Comparison of ENCODE assay signal across 9 cellular contexts in the genomic region with DNA sequence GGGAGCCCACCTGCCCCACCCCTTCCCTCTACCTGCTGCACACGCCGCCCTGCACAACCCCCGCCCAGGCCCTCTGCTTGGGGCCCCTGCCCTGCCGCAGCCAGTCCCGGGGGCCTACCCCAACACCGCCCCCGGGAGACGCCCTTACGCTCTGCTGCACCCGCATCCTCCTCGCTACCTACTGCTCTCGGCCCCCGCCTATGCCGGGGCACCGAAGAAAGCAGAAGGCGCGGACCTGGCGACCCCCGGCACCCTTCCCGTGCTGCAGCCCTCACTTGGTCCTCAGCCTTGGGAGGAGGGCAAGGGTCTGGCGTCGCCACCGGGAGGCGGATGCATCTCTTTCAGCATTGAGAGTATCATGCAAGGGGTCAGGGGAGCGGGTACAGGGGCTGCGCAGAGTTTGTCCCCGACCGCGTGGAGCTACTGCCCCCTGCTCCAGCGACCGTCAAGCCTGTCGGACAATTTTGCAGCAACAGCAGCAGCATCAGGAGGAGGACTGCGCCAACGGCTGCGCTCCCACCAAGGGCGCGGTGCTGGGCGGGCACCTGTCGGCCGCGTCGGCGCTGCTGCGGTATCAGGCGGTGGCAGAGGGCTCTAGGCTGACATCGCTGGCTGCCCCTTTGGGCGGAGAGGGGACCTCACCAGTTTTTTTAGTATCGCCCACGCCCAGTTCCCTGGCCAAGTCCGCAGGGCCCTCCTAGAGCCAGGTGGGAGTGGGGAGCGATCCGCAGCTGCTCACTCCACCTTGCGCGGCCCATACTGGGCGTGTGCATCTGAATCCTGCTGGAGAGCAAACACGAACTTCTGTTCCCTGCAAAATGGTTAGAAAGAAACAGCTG. TPM values are rescaled to one million over a fixed set of nuclear protein-coding genes. Genes with fewer than 3 reads are reported as not detected.
A peak's percentile ranks its signal among the peaks of the same experiment; 100 is the strongest.
DNase-seq lines count a peak whose midpoint lies in the region; ATAC-seq and TF ChIP-seq lines count a peak whose summit lies in the region.
"Not testable (repeated sequence)": the region's sequence is repeated elsewhere in the genome, so short reads cannot be mapped to it uniquely, and the experiment has no call there.
"Had no signal": no experiment of that assay in that cellular context is flagged by ENCODE, and none has a peak within 500 bp of the region (broad histone marks: within the 10 kb centered on the region; RNA-seq: fewer than 3 reads in every experiment).

No MANE protein-coding gene starts in this region.

- H2BK120ac ChIP-seq in H9 (ENCODE audit: low read depth, low read length, poor library complexity, severe bottlenecking) = not testable (repeated sequence)

- H3K4me1 ChIP-seq in CD8-positive, alpha-beta T cell (ENCODE audit: insufficient read depth, low read length); H9 (ENCODE audit: insufficient read depth, low read length); hepatocyte (ENCODE audit: insufficient read depth): not testable (repeated sequence)

- H3K79me2 ChIP-seq in H9 (ENCODE audit: insufficient read depth, low read length); hepatocyte: not testable (repeated sequence)

- H3K4me2 ChIP-seq in H9 (ENCODE audit: insufficient read depth, insufficient read length, low read length) = not testable (repeated sequence)
- peak overlapping the region; percentile 33 for H3K4me2 ChIP-seq in hepatocyte

- H4K91ac ChIP-seq in H9 (ENCODE audit: insufficient read length, low read depth, low read length) = not testable (repeated sequence)

- not testable (repeated sequence) for H3K27ac ChIP-seq in CD8-positive, alpha-beta T cell (ENCODE audit: low read depth, low read length); H9 (ENCODE audit: insufficient read length, low read depth, low read length); hepatocyte

- H2BK20ac ChIP-seq in H9 (ENCODE audit: low read depth, low read length, poor library complexity, severe bottlenecking) = not testable (repeated sequence)

- peaks cover 24% of the 10 kb centered on the region for H3K4me1 Mint-ChIP-seq in CD8-positive, alpha-beta T cell (ENCODE audit: low read depth)
- H3K4me1 Mint-ChIP-seq in H9 = peaks cover 0 to 11% of the 10 kb centered on the region in 2 experiments; a peak in 2 of 4 replicates
- H3K4me1 Mint-ChIP-seq in activated CD4-positive, alpha-beta memory T cell treated with anti-CD3 and anti-CD28 coated beads for 36 hours (ENCODE audit: low read depth) = peaks cover 21% of the 10 kb centered on the region
- H3K4me1 Mint-ChIP-seq in activated naive CD8-positive, alpha-beta T cell treated with anti-CD3 and anti-CD28 coated beads, Interleukin-2, amount 10 ng/mL, durations not matched to agents 7 days and 5 days = peaks cover 12% of the 10 kb centered on the region
- peaks cover 5 to 17% (median 9%) of the 10 kb centered on the region in 4 donors for H3K4me1 Mint-ChIP-seq in naive thymus-derived CD8-positive, alpha-beta T cell
- H3K4me1 Mint-ChIP-seq in stimulated activated naive CD8-positive, alpha-beta T cell treated with anti-CD3 and anti-CD28 coated beads, Interleukin-15, amount 100 ng/mL, for 72 hours = peaks cover 13% of the 10 kb centered on the region

- TF ChIP-seq CTCF in CD8-positive, alpha-beta T cell (IDR thresholded peaks at IDR 0.05); H9 (conservative IDR thresholded peaks at IDR 0.05); hepatocyte (IDR thresholded peaks at IDR 0.05; ENCODE audit: poor library complexity): not testable (repeated sequence)

- H3K14ac ChIP-seq in H9 (ENCODE audit: insufficient read depth, low read length) = not testable (repeated sequence)

- not testable (repeated sequence) for H3K4me3 ChIP-seq in CD8-positive, alpha-beta T cell (ENCODE audit: low read depth, low read length); hepatocyte

- CTCF ChIA-PET in CD8-positive, alpha-beta T cell (lab: Charles Lee); activated CD4-positive, alpha-beta memory T cell treated with anti-CD3 and anti-CD28 coated beads for 36 hours (lab: Charles Lee): not testable (repeated sequence)

- H3K9me2 ChIP-seq in hepatocyte (replicated peaks; ENCODE audit: insufficient read depth) = not testable (repeated sequence)

- not testable (repeated sequence) for H2BK12ac ChIP-seq in H9 (ENCODE audit: insufficient read length, low read depth, low read length)

- not testable (repeated sequence) for H3K27me3 ChIP-seq in CD8-positive, alpha-beta T cell (ENCODE audit: insufficient read depth, low read length)
- H3K27me3 ChIP-seq in H9 (ENCODE audit: insufficient read depth, low read length) (peaks cover 19% of the 10 kb centered on the region; the same call in 1 of the 2 replicates), hepatocyte (peaks cover 16% of the 10 kb centered on the region)

- WGBS in H9 (ENCODE audit: extremely low coverage, insufficient read length, low lambda C conversion rate) = no CpG with 5 or more reads among the region's 56 CpGs
- WGBS in hepatocyte (ENCODE audit: low lambda C conversion rate, missing lambda C conversion rate) = 2% methylated on average over 20 of the region's 56 CpGs

- not testable (repeated sequence) for H2BK15ac ChIP-seq in H9 (ENCODE audit: low read depth, low read length)

- H2BK5ac ChIP-seq in H9 (ENCODE audit: insufficient read length, low read length) = not testable (repeated sequence)

- not testable (repeated sequence) for H3K36me3 Mint-ChIP-seq in CD8-positive, alpha-beta T cell; H9 (ENCODE audit: insufficient read depth in 1 of 3, low read depth in 3 of 3); activated CD4-positive, alpha-beta memory T cell treated with anti-CD3 and anti-CD28 coated beads for 36 hours; activated naive CD8-positive, alpha-beta T cell treated with anti-CD3 and anti-CD28 coated beads, Interleukin-2, amount 10 ng/mL, durations not matched to agents 7 days and 5 days; naive thymus-derived CD8-positive, alpha-beta T cell

- H4K5ac ChIP-seq in H9 (ENCODE audit: insufficient read length, low read depth, low read length) = not testable (repeated sequence)

- H2AFZ ChIP-seq in H9 (ENCODE audit: low read length); hepatocyte: not testable (repeated sequence)

- H3K79me1 ChIP-seq in H9 (ENCODE audit: insufficient read depth, low read depth, low read length, poor library complexity, severe bottlenecking) = not testable (repeated sequence)

- not testable (repeated sequence) for H3K23ac ChIP-seq in H9 (ENCODE audit: insufficient read length, low read depth, low read length)

- DNase-seq in CD8-positive, alpha-beta T cell; H9; hepatocyte (ENCODE audit: low spot score): not testable (repeated sequence)
- peak; percentile 18 for DNase-seq in activated CD4-positive, alpha-beta memory T cell treated with anti-CD3 and anti-CD28 coated beads for 36 hours
- peak; percentile 34 to 42 for DNase-seq in activated T-cell treated with anti-CD3 and anti-CD28 coated beads, Interleukin-2, amount 50 U/mL, for 48 hours
- peak; percentile 43 for DNase-seq in activated naive CD8-positive, alpha-beta T cell treated with anti-CD3 and anti-CD28 coated beads, Interleukin-2, amount 10 ng/mL, durations not matched to agents 7 days and 5 days
- DNase-seq in naive thymus-derived CD8-positive, alpha-beta T cell = peak in 2 of 10 donors; percentile 20 to 59
- peak in 1 of 2 donors; percentile 28 for DNase-seq in stimulated activated naive CD8-positive, alpha-beta T cell treated with anti-CD3 and anti-CD28 coated beads, Interleukin-15, amount 100 ng/mL, for 72 hours

- H3K56ac ChIP-seq in H9 (ENCODE audit: insufficient read length, low read depth, low read length) = not testable (repeated sequence)

- intact Hi-C loops in CD8-positive, alpha-beta T cell (cut with DNase I, micrococcal nuclease); activated CD4-positive, alpha-beta memory T cell treated with anti-CD3 and anti-CD28 coated beads for 36 hours (cut with micrococcal nuclease): not testable (repeated sequence)

- not testable (repeated sequence) for H3K9me3 ChIP-seq in CD8-positive, alpha-beta T cell (ENCODE audit: low read length); H9 (ENCODE audit: control insufficient read depth, low read depth, low read length); hepatocyte (ENCODE audit: low read depth)

- not testable (repeated sequence) for H3K4ac ChIP-seq in H9 (ENCODE audit: low read depth, low read length)

- POLR2A ChIA-PET in CD8-positive, alpha-beta T cell (lab: Charles Lee); activated CD4-positive, alpha-beta memory T cell treated with anti-CD3 and anti-CD28 coated beads for 36 hours (lab: Charles Lee); activated naive CD8-positive, alpha-beta T cell treated with anti-CD3 and anti-CD28 coated beads, Interleukin-2, amount 10 ng/mL, durations not matched to agents 7 days and 5 days (lab: Charles Lee); naive thymus-derived CD8-positive, alpha-beta T cell (lab: Charles Lee): not testable (repeated sequence)

- H4K20me1 ChIP-seq in H9 (ENCODE audit: control insufficient read depth, insufficient read depth, insufficient read length); hepatocyte (ENCODE audit: insufficient read depth, poor library complexity, severe bottlenecking): not testable (repeated sequence)

- H3K9me3 Mint-ChIP-seq in CD8-positive, alpha-beta T cell; H9; activated CD4-positive, alpha-beta memory T cell treated with anti-CD3 and anti-CD28 coated beads for 36 hours; activated naive CD8-positive, alpha-beta T cell treated with anti-CD3 and anti-CD28 coated beads, Interleukin-2, amount 10 ng/mL, durations not matched to agents 7 days and 5 days; naive thymus-derived CD8-positive, alpha-beta T cell; stimulated activated naive CD8-positive, alpha-beta T cell treated with anti-CD3 and anti-CD28 coated beads, Interleukin-15, amount 100 ng/mL, for 72 hours: not testable (repeated sequence)

- not testable (repeated sequence) for H4K8ac ChIP-seq in H9 (replicated peaks; ENCODE audit: insufficient read length, low read depth, low read length)

- H3K36me3 ChIP-seq in CD8-positive, alpha-beta T cell (ENCODE audit: insufficient read depth, low read length); hepatocyte (replicated peaks; ENCODE audit: insufficient read depth, low read depth): not testable (repeated sequence)

- not testable (repeated sequence) for H3K23me2 ChIP-seq in H9 (ENCODE audit: insufficient read length, low read depth, low read length, poor library complexity, severe bottlenecking)

- peaks cover 27% of the 10 kb centered on the region for H3K27me3 Mint-ChIP-seq in CD8-positive, alpha-beta T cell (ENCODE audit: low read depth)
- peaks cover 78% of the 10 kb centered on the region for H3K27me3 Mint-ChIP-seq in H9 (ENCODE audit: low read depth)
- H3K27me3 Mint-ChIP-seq in activated CD4-positive, alpha-beta memory T cell treated with anti-CD3 and anti-CD28 coated beads for 36 hours = peaks cover 30% of the 10 kb centered on the region
- peaks cover 42% of the 10 kb centered on the region for H3K27me3 Mint-ChIP-seq in activated naive CD8-positive, alpha-beta T cell treated with anti-CD3 and anti-CD28 coated beads, Interleukin-2, amount 10 ng/mL, durations not matched to agents 7 days and 5 days
- H3K27me3 Mint-ChIP-seq in naive thymus-derived CD8-positive, alpha-beta T cell = peaks cover 3 to 20% (median 15%) of the 10 kb centered on the region in 5 donors
- H3K27me3 Mint-ChIP-seq in stimulated activated naive CD8-positive, alpha-beta T cell treated with anti-CD3 and anti-CD28 coated beads, Interleukin-15, amount 100 ng/mL, for 72 hours = peaks cover 30% of the 10 kb centered on the region

- not testable (repeated sequence) for H3T11ph ChIP-seq in H9 (ENCODE audit: low read length)

- not testable (repeated sequence) for H3K27ac Mint-ChIP-seq in CD8-positive, alpha-beta T cell; H9; activated CD4-positive, alpha-beta memory T cell treated with anti-CD3 and anti-CD28 coated beads for 36 hours; activated naive CD8-positive, alpha-beta T cell treated with anti-CD3 and anti-CD28 coated beads, Interleukin-2, amount 10 ng/mL, durations not matched to agents 7 days and 5 days; naive thymus-derived CD8-positive, alpha-beta T cell; stimulated activated naive CD8-positive, alpha-beta T cell treated with anti-CD3 and anti-CD28 coated beads, Interleukin-15, amount 100 ng/mL, for 72 hours

- peak overlapping the region; percentile 64 for H3K4me3 Mint-ChIP-seq in CD8-positive, alpha-beta T cell
- H3K4me3 Mint-ChIP-seq in H9 = peak overlapping the region; percentile 29 to 40; a peak in 2 of 5 replicates
- H3K4me3 Mint-ChIP-seq in activated CD4-positive, alpha-beta memory T cell treated with anti-CD3 and anti-CD28 coated beads for 36 hours = peak overlapping the region; percentile 4
- H3K4me3 Mint-ChIP-seq in activated naive CD8-positive, alpha-beta T cell treated with anti-CD3 and anti-CD28 coated beads, Interleukin-2, amount 10 ng/mL, durations not matched to agents 7 days and 5 days = peak overlapping the region; percentile 63
- H3K4me3 Mint-ChIP-seq in naive thymus-derived CD8-positive, alpha-beta T cell = peak overlapping the region in 7 of 10 donors; percentile 48 to 81 (median 63)
- H3K4me3 Mint-ChIP-seq in stimulated activated naive CD8-positive, alpha-beta T cell treated with anti-CD3 and anti-CD28 coated beads, Interleukin-15, amount 100 ng/mL, for 72 hours = peak overlapping the region; percentile 71 to 72

- ATAC-seq in CD8-positive, alpha-beta T cell; naive thymus-derived CD8-positive, alpha-beta T cell; stimulated activated naive CD8-positive, alpha-beta T cell treated with anti-CD3 and anti-CD28 coated beads, Interleukin-15, amount 100 ng/mL, for 72 hours: not testable (repeated sequence)
- peak; percentile 16 for ATAC-seq in activated naive CD8-positive, alpha-beta T cell treated with anti-CD3 and anti-CD28 coated beads, Interleukin-2, amount 10 ng/mL, durations not matched to agents 7 days and 5 days (ENCODE audit: low read depth)

- H2AK5ac ChIP-seq in H9 (ENCODE audit: insufficient read length, low read length) = not testable (repeated sequence)

- H3K9ac ChIP-seq in H9 (ENCODE audit: extremely low read depth, insufficient read length, low read length) = not testable (repeated sequence)

- not testable (repeated sequence) for H3K18ac ChIP-seq in H9 (ENCODE audit: insufficient read length, low read depth, low read length)

RNA-seq across cellular contexts. Expression of a gene that starts 1.6 kb away (rescaled TPM):
- total RNA-seq in CD8-positive, alpha-beta T cell = not detected
- total RNA-seq in H9 (2021) (0.09 TPM in 1 of 2 replicates, not detected in the other), hepatocyte (0.12 and 0.20 TPM in 2 replicates)
- total RNA-seq in activated CD4-positive, alpha-beta memory T cell treated with anti-CD3 and anti-CD28 coated beads for 36 hours = under 1 TPM in 1 of 2 experiments, not detected in 1; 0.12 TPM
- under 1 TPM; 0.14 to 0.47 TPM for total RNA-seq in activated naive CD8-positive, alpha-beta T cell treated with anti-CD3 and anti-CD28 coated beads, Interleukin-2, amount 10 ng/mL, durations not matched to agents 7 days and 5 days
- not detected in 2 replicates for polyA plus RNA-seq in hepatocyte
- under 1 TPM; 0.21 to 0.41 TPM for total RNA-seq in naive thymus-derived CD8-positive, alpha-beta T cell
- polyA plus RNA-seq in naive thymus-derived CD8-positive, alpha-beta T cell = not detected
- total RNA-seq: RPMI7951 had no signal

Comparison
In these comparisons a context has a peak if more than half of its experiments do, and no peak if none do; other contexts are left out.
1. H3K4me3 Mint-ChIP-seq: peak in every context shown above with its lines; median percentile 72 in stimulated activated naive CD8-positive, alpha-beta T cell treated with anti-CD3 and anti-CD28 coated beads, Interleukin-15, amount 100 ng/mL, for 72 hours; 64 in CD8-positive, alpha-beta T cell; 63 in activated naive CD8-positive, alpha-beta T cell treated with anti-CD3 and anti-CD28 coated beads, Interleukin-2, amount 10 ng/mL, durations not matched to agents 7 days and 5 days; 63 in naive thymus-derived CD8-positive, alpha-beta T cell; 34 in H9; 4 in activated CD4-positive, alpha-beta memory T cell treated with anti-CD3 and anti-CD28 coated beads for 36 hours.